1 cellular context compared by ENCODE assay signal in genomic region chr5:135304352-135305221, GRCh38.
TF ChIP-seq lines count a peak whose summit lies in the region.

No MANE protein-coding gene starts in this region.

TF ChIP-seq in HepG2, 621 proteins besides CTCF, POLR2A, EP300 and RAD21 (continued from another document and continues in another):
- TF ChIP-seq AHDC1 (CRISPR knock-in tag; IDR thresholded peaks at IDR 0.05; ENCODE audit: borderline replicate concordance), result no peak
- no peak; the same call in 1 of the 2 replicates for TF ChIP-seq ZNF343 (CRISPR knock-in tag; IDR thresholded peaks at IDR 0.05)
- TF ChIP-seq NFE2 (CRISPR knock-in tag; IDR thresholded peaks at IDR 0.05), result no peak
- TF ChIP-seq SOX13 (IDR thresholded peaks at IDR 0.05), result peak; percentile 12; the same call in 1 of the 2 replicates
- TF ChIP-seq SOX13 (CRISPR knock-in tag; conservative IDR thresholded peaks at IDR 0.05 in 1 of 2, IDR thresholded peaks at IDR 0.05 in 1 of 2), result peak in 1 of 2 experiments; percentile 64; a peak in 2 of 4 replicates
- TF ChIP-seq SIN3A (IDR thresholded peaks at IDR 0.05; ENCODE audit: borderline replicate concordance, low read depth, low read length), result no peak
- no peak for TF ChIP-seq ZFP36L1 (CRISPR knock-in tag; IDR thresholded peaks at IDR 0.05)
- no peak for TF ChIP-seq GZF1 (CRISPR knock-in tag; IDR thresholded peaks at IDR 0.05)
- no peak for TF ChIP-seq DNMT1 (CRISPR knock-in tag; IDR thresholded peaks at IDR 0.05)
- TF ChIP-seq GABPA (IDR thresholded peaks at IDR 0.05; ENCODE audit: low read depth, low read length), result no peak
- TF ChIP-seq GABPA (CRISPR knock-in tag; IDR thresholded peaks at IDR 0.05; ENCODE audit: low read depth), result no peak
- no peak for TF ChIP-seq IRX3 (CRISPR knock-in tag; IDR thresholded peaks at IDR 0.05; ENCODE audit: borderline replicate concordance, low read depth)
- TF ChIP-seq CREBL2 (CRISPR knock-in tag; IDR thresholded peaks at IDR 0.05; ENCODE audit: borderline replicate concordance), result no peak
- no peak for TF ChIP-seq ZC3H4 (CRISPR knock-in tag; IDR thresholded peaks at IDR 0.05; ENCODE audit: borderline replicate concordance)
- no peak for TF ChIP-seq MAFG (CRISPR knock-in tag; IDR thresholded peaks at IDR 0.05)
- no peak for TF ChIP-seq ZNF460 (CRISPR knock-in tag; IDR thresholded peaks at IDR 0.05; ENCODE audit: borderline replicate concordance)
- TF ChIP-seq PHB2 (IDR thresholded peaks at IDR 0.05; ENCODE audit: partially characterized antibody), result no peak
- TF ChIP-seq MED13 (CRISPR knock-in tag; IDR thresholded peaks at IDR 0.05), result 0 out of 2 replicates have a peak, but pooled peaks have one; percentile 20
- TF ChIP-seq PRDM15 (CRISPR knock-in tag; IDR thresholded peaks at IDR 0.05), result no peak
- no peak for TF ChIP-seq DMTF1 (CRISPR knock-in tag; IDR thresholded peaks at IDR 0.05)
- TF ChIP-seq TAF1 (CRISPR knock-in tag; IDR thresholded peaks at IDR 0.05), result peak; percentile 3; the same call in 1 of the 2 replicates
- TF ChIP-seq ZNF572 (CRISPR knock-in tag; IDR thresholded peaks at IDR 0.05), result no peak
- no peak for TF ChIP-seq NPAS2 (CRISPR knock-in tag; IDR thresholded peaks at IDR 0.05; ENCODE audit: borderline replicate concordance)
- TF ChIP-seq ZNF747 (CRISPR knock-in tag; IDR thresholded peaks at IDR 0.05; ENCODE audit: borderline replicate concordance), result no peak
- no peak; the same call in 1 of the 2 replicates for TF ChIP-seq GFI1 (CRISPR knock-in tag; IDR thresholded peaks at IDR 0.05; ENCODE audit: borderline replicate concordance)
- TF ChIP-seq MXI1 (IDR thresholded peaks at IDR 0.05; ENCODE audit: borderline replicate concordance, low read depth, low read length), result no peak
- no peak for TF ChIP-seq PHF20 (CRISPR knock-in tag; IDR thresholded peaks at IDR 0.05)
- no peak for TF ChIP-seq ZNF34 (CRISPR knock-in tag; IDR thresholded peaks at IDR 0.05; ENCODE audit: borderline replicate concordance)
- TF ChIP-seq MTF2 (CRISPR knock-in tag; IDR thresholded peaks at IDR 0.05; ENCODE audit: borderline replicate concordance), result no peak
- TF ChIP-seq MATR3 (CRISPR knock-in tag; IDR thresholded peaks at IDR 0.05), result no peak
- no peak for TF ChIP-seq ZBTB20 (CRISPR knock-in tag; IDR thresholded peaks at IDR 0.05; ENCODE audit: borderline replicate concordance, low read depth)
- TF ChIP-seq ISX (CRISPR knock-in tag; conservative IDR thresholded peaks at IDR 0.05), result no peak
- no peak for TF ChIP-seq ZNF564 (CRISPR knock-in tag; IDR thresholded peaks at IDR 0.05)
- TF ChIP-seq ZNF713 (CRISPR knock-in tag; IDR thresholded peaks at IDR 0.05), result no peak
- peak; percentile 28; the same call in 1 of the 2 replicates for TF ChIP-seq ZKSCAN8 (CRISPR knock-in tag; IDR thresholded peaks at IDR 0.05; ENCODE audit: borderline replicate concordance)
- TF ChIP-seq RNF219 (CRISPR knock-in tag; IDR thresholded peaks at IDR 0.05), result no peak
- peak; percentile 50; the same call in 1 of the 2 replicates for TF ChIP-seq ZGPAT (CRISPR knock-in tag; IDR thresholded peaks at IDR 0.05)
- TF ChIP-seq PRPF4 (IDR thresholded peaks at IDR 0.05; ENCODE audit: low read depth, low read length, poor library complexity, severe bottlenecking), result no peak
- 0 out of 2 replicates have a peak, but pooled peaks have one; percentile 43 for TF ChIP-seq MYPOP (CRISPR knock-in tag; IDR thresholded peaks at IDR 0.05)
- no peak for TF ChIP-seq USF2 (IDR thresholded peaks at IDR 0.05; ENCODE audit: low read depth, low read length)
- TF ChIP-seq USF2 (CRISPR knock-in tag; IDR thresholded peaks at IDR 0.05; ENCODE audit: borderline replicate concordance), result no peak
- no peak for TF ChIP-seq AGO1 (IDR thresholded peaks at IDR 0.05; ENCODE audit: low read depth, low read length, poor library complexity, severe bottlenecking)
- TF ChIP-seq RARA (CRISPR knock-in tag; IDR thresholded peaks at IDR 0.05), result peak; percentile 100
- TF ChIP-seq THAP7 (CRISPR knock-in tag; IDR thresholded peaks at IDR 0.05), result no peak
